In the genomic region with DNA sequence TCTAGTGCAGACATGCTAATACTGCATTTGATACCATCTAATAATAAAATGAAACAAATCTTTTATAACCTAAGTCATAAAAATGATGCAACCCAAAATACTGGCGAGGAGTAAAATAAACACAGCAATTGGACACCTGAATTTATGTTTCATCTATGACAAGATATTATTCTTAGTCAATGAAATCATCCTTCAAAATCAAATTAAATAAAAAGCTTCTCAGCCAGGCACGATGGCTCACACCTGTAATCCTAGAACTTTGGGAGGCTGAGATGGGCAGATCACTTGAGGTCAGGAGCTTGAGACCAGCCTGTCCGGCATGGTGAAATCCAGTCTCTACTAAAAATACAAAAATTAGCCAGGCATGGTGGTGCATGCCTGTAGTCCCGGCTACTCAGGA, we compare ENCODE assay signal across 19 cellular contexts.
A peak's percentile ranks its signal among the peaks of the same experiment; 100 is the strongest.
DNase-seq lines count a peak whose midpoint lies in the region; ATAC-seq and TF ChIP-seq lines count a peak whose summit lies in the region.
"Had no signal": no experiment of that assay in that cellular context is flagged by ENCODE, and none has a peak within 500 bp of the region (broad histone marks: within the 10 kb centered on the region; RNA-seq: fewer than 3 reads in every experiment).

No MANE protein-coding gene starts in this region.

- H3K4me3 ChIP-seq in HEK293 (ENCODE audit: low read depth, low read length) (no peak overlapping the region), PC-3 (ENCODE audit: low read length) (no peak overlapping the region)
- H3K4me3 ChIP-seq: GM12878, HAP-1 had no signal

- no peaks in the 10 kb centered on the region for H3K27me3 ChIP-seq in PC-3 (ENCODE audit: low read length)
- H3K27me3 ChIP-seq: BE2C had no signal

- no peaks in the 10 kb centered on the region for H3K36me3 ChIP-seq in HEK293 (ENCODE audit: control insufficient read depth in 2 of 2, insufficient read depth in 1 of 2, low read length in 2 of 2)
- H3K36me3 ChIP-seq in PC-3 (ENCODE audit: low read depth, low read length): no peaks in the 10 kb centered on the region
- H3K36me3 ChIP-seq: BE2C, HAP-1 had no signal

- H4K20me1 ChIP-seq in PC-3 (ENCODE audit: low read length): no peaks in the 10 kb centered on the region

- POLR2A ChIA-PET in HEK293 (lab: Yijun Ruan, JAX): no interaction called here
- POLR2A ChIA-PET in PC-3 (lab: Charles Lee; ENCODE audit: unreplicated experiment): no interaction called here

- no peak overlapping the region for H2AFZ ChIP-seq in PC-3 (ENCODE audit: low read length)

- H3K9me2 ChIP-seq in PC-3 (replicated peaks; ENCODE audit: low read length): no peaks in the 10 kb centered on the region

- BruUV-seq in PC-3 (replicated peaks; lab: Mats Ljungman, UMichigan): no TSS peak

- H3K4me1 ChIP-seq in HEK293 (ENCODE audit: control insufficient read depth, insufficient read depth, low read length): no peaks in the 10 kb centered on the region
- H3K4me1 ChIP-seq in PC-3 (ENCODE audit: insufficient read depth, low read length): peaks cover 3% of the 10 kb centered on the region; the same call in 1 of the 2 replicates
- H3K4me1 ChIP-seq: HAP-1 had no signal

- no peak overlapping the region for H3K4me2 ChIP-seq in PC-3 (ENCODE audit: low read length)

- H3F3A ChIP-seq in PC-3 (ENCODE audit: low read length, unreplicated experiment): no peaks in the 10 kb centered on the region

- no peak overlapping the region for H3K9ac ChIP-seq in PC-3 (ENCODE audit: low read length)

- DNase-seq in PC-3 (peak; percentile 32), left kidney (ENCODE audit: low read depth, low spot score) (peak; percentile 18), middle frontal gyrus (ENCODE audit: extremely low spot score, low spot score) (no peak)
- DNase-seq: ACHN; BE2C; C1 segment of cervical spinal cord; CD4-positive, CD25-positive, alpha-beta regulatory T cell; CD8-positive, alpha-beta memory T cell; COR-L47; DMS 273 treated with DMSO at 0.1 percent for 48 hours; DMS53; DND-41; EL had no signal

- intact Hi-C loops in PC-3 (cut with micrococcal nuclease): no loop called here

- no peaks in the 10 kb centered on the region for H3K9me3 ChIP-seq in HEK293 (ENCODE audit: control insufficient read depth, insufficient read depth, low read depth, low read length)
- no peaks in the 10 kb centered on the region for H3K9me3 ChIP-seq in PC-3 (ENCODE audit: low read length)
- H3K9me3 ChIP-seq: BE2C, HAP-1 had no signal

- TF ChIP-seq CTCF in HEK293 (tag by site-specific recombination; IDR thresholded peaks at IDR 0.05): no peak
- TF ChIP-seq CTCF in PC-3 (conservative IDR thresholded peaks at IDR 0.05; ENCODE audit: low read depth, low read length): no peak

- no peak overlapping the region for H3K27ac ChIP-seq in HEK293 (ENCODE audit: extremely low read depth, low read depth, low read length)
- peak overlapping the region; percentile 29 for H3K27ac ChIP-seq in PC-3 (ENCODE audit: low read length)

- no peaks in the 10 kb centered on the region for H3K79me2 ChIP-seq in PC-3 (ENCODE audit: low read length)

- peak; percentile 40 for ATAC-seq in PC-3
- no peak for ATAC-seq in GM18909 (IDR thresholded peaks at IDR 0.05; ENCODE audit: poor library complexity, unreplicated experiment)
- ATAC-seq in HG03108 (IDR thresholded peaks at IDR 0.05; ENCODE audit: unreplicated experiment): no peak
- ATAC-seq: GM12878, HepG2 had no signal

- CTCF ChIA-PET in HEK293 (lab: Yijun Ruan, JAX) (no interaction called here), PC-3 (lab: Charles Lee) (no interaction called here)

TF ChIP-seq in HEK293, 187 proteins besides CTCF, POLR2A, EP300 and RAD21:
- TF ChIP-seq ZNF350 (tag by site-specific recombination; IDR thresholded peaks at IDR 0.05): 0 out of 2 replicates have a peak, but pooled peaks have one; percentile 29
- TF ChIP-seq ZBTB7A (tag by site-specific recombination; IDR thresholded peaks at IDR 0.05; ENCODE audit: low read depth): no peak
